Comparison of ENCODE assay signal across 8 cellular contexts in the genomic region with DNA sequence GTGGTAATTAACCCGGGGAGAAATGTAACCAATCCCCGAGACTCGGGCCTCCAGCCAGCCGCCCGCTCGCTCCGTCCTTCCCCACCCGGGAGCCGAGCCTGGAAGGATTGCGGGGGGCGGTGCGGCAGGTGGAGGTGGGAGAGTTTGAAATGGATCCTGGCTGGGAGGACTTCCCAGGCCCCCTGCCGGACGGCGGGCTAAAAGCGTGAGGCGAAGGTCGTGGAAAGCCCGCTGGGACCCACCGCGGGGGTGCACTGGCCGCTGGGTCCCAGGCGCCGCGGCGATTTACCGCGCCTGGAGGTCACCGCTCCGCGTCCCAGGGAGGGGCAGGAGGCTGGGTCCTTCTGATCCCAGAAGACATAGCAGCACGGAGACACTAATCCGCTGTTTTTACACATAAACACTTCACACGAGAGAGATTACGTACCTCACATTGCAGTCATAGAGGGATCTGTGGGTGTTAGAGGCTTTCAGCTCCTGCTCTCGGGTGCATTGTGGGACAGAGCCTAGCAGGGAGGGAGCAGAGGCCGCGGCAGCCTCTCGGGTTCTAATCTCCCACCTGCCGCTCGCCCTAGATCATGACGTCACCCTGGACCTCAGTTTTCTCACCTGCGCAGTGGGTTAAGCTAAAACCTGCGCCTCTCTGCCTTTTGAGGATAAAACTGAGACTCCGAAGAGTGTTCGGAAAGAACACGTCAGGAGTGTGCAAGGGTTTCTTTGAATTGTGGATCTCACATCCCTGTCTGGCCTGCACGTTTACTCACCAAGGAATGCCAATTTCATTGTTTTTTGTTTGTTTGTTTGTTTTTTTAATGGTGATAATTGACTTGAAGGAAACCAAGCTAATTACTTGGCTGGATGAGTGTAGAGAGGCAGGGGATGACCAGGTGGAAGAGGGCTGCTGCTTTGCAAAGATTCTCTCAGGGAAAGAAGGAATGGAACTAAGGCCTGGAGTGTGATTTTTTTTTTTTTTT. TPM values are rescaled to one million over a fixed set of nuclear protein-coding genes. Genes with fewer than 3 reads are reported as not detected.
DNase-seq lines count a peak whose midpoint lies in the region; ATAC-seq, FAIRE-seq and TF ChIP-seq lines count a peak whose summit lies in the region.

No MANE protein-coding gene starts in this region.

- H3K9ac ChIP-seq in HCT116 (ENCODE audit: low read length), result peak overlapping the region; percentile 69
- peak overlapping the region; percentile 72 to 82 for H3K9ac ChIP-seq in colonic mucosa (ENCODE audit: low read depth in 2 of 2, low read length in 2 of 2)

- H3K27ac ChIP-seq in HCT116 (ENCODE audit: low read depth, low read length) (peak overlapping the region; percentile 86), WERI-Rb-1 (peak overlapping the region; percentile 93), colonic mucosa (peak overlapping the region; percentile 94), lung (ENCODE audit: low read depth in 1 of 2, low read length in 1 of 2) (peak overlapping the region; percentile 80 to 95)

- RAD21 ChIA-PET in HCT116 (lab: Charles Lee; ENCODE audit: low non-redundant PET in 1 of 2, low total read pairs in 2 of 2, uncharacterized antibody in 2 of 2, unreplicated experiment in 2 of 2), result no interaction called here

- H2AFZ ChIP-seq in HCT116 (ENCODE audit: low read depth, low read length, poor library complexity, severe bottlenecking), result peak overlapping the region; percentile 98

- peak; percentile 61 for ATAC-seq in HCT116
- ATAC-seq in lung (ENCODE audit: insufficient read depth, low FRiP score), result peak; percentile 51

- H3K4me3 ChIP-seq in HCT116 (replicated peaks in 1 of 2; ENCODE audit: low read depth in 1 of 2, low read length in 2 of 2), result peak overlapping the region; percentile 61 to 68
- H3K4me3 ChIP-seq in WERI-Rb-1 (ENCODE audit: low read depth, low read length), result peak overlapping the region; percentile 70
- peak overlapping the region; percentile 59 for H3K4me3 ChIP-seq in colonic mucosa
- peak overlapping the region; percentile 55 for H3K4me3 ChIP-seq in lung

- TF ChIP-seq RAD21 in HCT116 (IDR thresholded peaks at IDR 0.05; ENCODE audit: low read depth), result no peak

- H3K4me2 ChIP-seq in HCT116 (ENCODE audit: low read length), result peak overlapping the region; percentile 96

- BruUV-seq in HCT116 (replicated peaks; lab: Mats Ljungman, UMichigan), result TSS peak; percentile 95

- H3K27me3 ChIP-seq in HCT116 (ENCODE audit: insufficient read depth, low read length) (no peaks in the 10 kb centered on the region), WERI-Rb-1 (ENCODE audit: insufficient read depth, low read depth, severe bottlenecking) (no peaks in the 10 kb centered on the region), colonic mucosa (no peaks in the 10 kb centered on the region), lung (ENCODE audit: control insufficient read depth, insufficient read depth) (no peaks in the 10 kb centered on the region)

- FAIRE-seq in GM12891 (lab: Jason Lieb, UNC), result peak; percentile 35

- H3K4me1 ChIP-seq in HCT116 (ENCODE audit: control insufficient read depth in 1 of 2, insufficient read depth in 2 of 2, low read length in 2 of 2) (peaks cover 9 to 16% of the 10 kb centered on the region in 2 experiments), colonic mucosa (no peaks in the 10 kb centered on the region), lung (ENCODE audit: control insufficient read depth in 2 of 2, insufficient read depth in 2 of 2, low read length in 2 of 2) (no peaks in the 10 kb centered on the region)

- CTCF ChIA-PET in HCT116 (lab: Charles Lee), result interaction anchor here (1.8 kb wide), 1 partner anchor 21 kb away, joined by 5 read pairs; no protein-coding TSS in a partner anchor

- WGBS in lung, 2 donors, result 8 to 12% methylated on average over 47 to 48 of the region's 48 CpGs

- no peaks in the 10 kb centered on the region for H3K79me2 ChIP-seq in HCT116 (ENCODE audit: insufficient read depth, low read length)

- H3K9me2 ChIP-seq in HCT116 (ENCODE audit: insufficient read depth), result no peaks in the 10 kb centered on the region

- H3K36me3 ChIP-seq in HCT116 (ENCODE audit: control insufficient read depth in 1 of 2, insufficient read depth in 2 of 2, low read length in 2 of 2) (no peaks in the 10 kb centered on the region), WERI-Rb-1 (no peaks in the 10 kb centered on the region), colonic mucosa (no peaks in the 10 kb centered on the region), lung (ENCODE audit: control insufficient read depth in 2 of 2, insufficient read depth in 2 of 2, low read length in 2 of 2) (no peaks in the 10 kb centered on the region)

- peak in 2 of 3 experiments; percentile 30 to 46; a peak in 4 of 6 replicates for TF ChIP-seq CTCF in HCT116 (IDR thresholded peaks at IDR 0.05 in 2 of 3, conservative IDR thresholded peaks at IDR 0.05 in 1 of 3; ENCODE audit: borderline replicate concordance in 1 of 3, insufficient read depth in 1 of 3, low read depth in 2 of 3, low read length in 2 of 3)
- peak; percentile 73 for TF ChIP-seq CTCF in WERI-Rb-1 (IDR thresholded peaks at IDR 0.05; ENCODE audit: low read depth, low read length)
- no peak for TF ChIP-seq CTCF in colonic mucosa (IDR thresholded peaks at IDR 0.05)
- TF ChIP-seq CTCF in lung (IDR thresholded peaks at IDR 0.05; ENCODE audit: control extremely low read depth, extremely low read depth), result no peak

- TF ChIP-seq POLR2A in GM12891 (IDR thresholded peaks at IDR 0.05; ENCODE audit: low read depth, low read length) (no peak), HCT116 (IDR thresholded peaks at IDR 0.05; ENCODE audit: borderline replicate concordance, extremely low read depth, insufficient read depth, insufficient read length) (no peak)

- no peaks in the 10 kb centered on the region for H3K9me3 ChIP-seq in HCT116 (ENCODE audit: control insufficient read depth in 1 of 2, insufficient read depth in 1 of 2, low read depth in 1 of 2, low read length in 2 of 2)
- H3K9me3 ChIP-seq in WERI-Rb-1 (ENCODE audit: severe bottlenecking), result no peaks in the 10 kb centered on the region
- H3K9me3 ChIP-seq in colonic mucosa, result no peaks in the 10 kb centered on the region
- H3K9me3 ChIP-seq in lung (ENCODE audit: control insufficient read depth in 2 of 2, insufficient read depth in 1 of 2, low read length in 1 of 2), result no peaks in the 10 kb centered on the region

- intact Hi-C loops in HCT116 (cut with micrococcal nuclease) (loop anchor here (2.0 kb wide), 1 partner anchor 45 kb away; the partner anchor contains the start of gene ASCL5), colonic mucosa (cut with DNase I) (no loop called here)

- POLR2A ChIA-PET in HCT116 (lab: Charles Lee), result interaction anchor here (1.6 kb wide), 1 partner anchor 12 kb away, joined by 4 read pairs; no protein-coding TSS in a partner anchor

- peak; percentile 57 for DNase-seq in GM12891 (ENCODE audit: insufficient read length, low spot score)
- DNase-seq in HCT116 (ENCODE audit: low read depth, low spot score), result peak; percentile 46
- DNase-seq in NCI-H1092 treated with DMSO at 0.1 percent for 48 hours (lab: John Stamatoyannopoulos, UW), result peak; percentile 75
- DNase-seq in WERI-Rb-1, result peak; percentile 99
- DNase-seq in colonic mucosa, result peak; percentile 61
- no peak for DNase-seq in lung (ENCODE audit: low spot score)
- peak; percentile 49 to 66 for DNase-seq in stimulated activated CD8-positive, alpha-beta memory T cell treated with anti-CD3 and anti-CD28 coated beads, Interleukin-15, amount 100 ng/mL, for 48 hours (ENCODE audit: low read depth in 2 of 2)
- DNase-seq in NCI-H446 (lab: John Stamatoyannopoulos, UW), result no peak

- no peaks in the 10 kb centered on the region for H4K20me1 ChIP-seq in HCT116 (ENCODE audit: insufficient read depth)

TF ChIP-seq in GM12891, 5 proteins besides CTCF, POLR2A, EP300 and RAD21:
- TF ChIP-seq PAX5 (IDR thresholded peaks at IDR 0.05; ENCODE audit: insufficient read depth, low read length, severe bottlenecking) (no peak), POLR2AphosphoS5 (IDR thresholded peaks at IDR 0.05; ENCODE audit: low read depth, low read length) (no peak), SPI1 (IDR thresholded peaks at IDR 0.05; ENCODE audit: low read depth, low read length) (no peak), TAF1 (IDR thresholded peaks at IDR 0.05; ENCODE audit: low read depth, low read length) (no peak), POU2F2 (IDR thresholded peaks at IDR 0.05; ENCODE audit: low read depth, low read length) (no peak)

TF ChIP-seq in HCT116, 20 proteins besides CTCF, POLR2A, EP300 and RAD21:
- TF ChIP-seq EZH2 (IDR thresholded peaks at IDR 0.05) (no peak), CEBPB (IDR thresholded peaks at IDR 0.05; ENCODE audit: low read depth) (no peak), EGR1 (IDR thresholded peaks at IDR 0.05; ENCODE audit: low read depth) (peak; percentile 40; the same call in 1 of the 2 replicates), ZFX (IDR thresholded peaks at IDR 0.05) (0 out of 2 replicates have a peak, but pooled peaks have one; percentile 8)
TF ChIP-seq in HCT116: peak in this region for 2.

RNA-seq across cellular contexts. Expression of gene TMEM9, which starts 17.1 kb away (rescaled TPM):
- 29.8 TPM for polyA plus RNA-seq in GM12891 (2012; ENCODE audit: low read depth, missing spikeins)
- total RNA-seq in HCT116 (2021; ENCODE audit: unreplicated experiment), result 66.3 TPM
- 84.1 and 95.3 TPM in 2 replicates for polyA plus RNA-seq in HCT116 (2012)
- total RNA-seq in colonic mucosa, result 10 to 100 TPM; 35.4 to 38.2 TPM
- 10 to 100 TPM; 73.7 to 89.7 TPM for total RNA-seq in lung
- 10 to 100 TPM; 64.8 to 81.6 TPM for polyA plus RNA-seq in lung

RNA-seq across cellular contexts. Expression of gene IGFN1, which starts 19.3 kb away (rescaled TPM):
- not detected for polyA plus RNA-seq in GM12891 (2012; ENCODE audit: low read depth, missing spikeins)
- total RNA-seq in HCT116 (2021; ENCODE audit: unreplicated experiment) (not detected), colonic mucosa (under 1 TPM; 0.12 to 0.16 TPM), lung (1 to 10 TPM in 1 of 2 donors, under 1 TPM in 1; 0.97 to 2.0 TPM)
- 0.12 and 0.14 TPM in 2 replicates for polyA plus RNA-seq in HCT116 (2012)
- polyA plus RNA-seq in lung, result 1 to 10 TPM in 1 of 2 donors, under 1 TPM in 1; 0.25 to 3.6 TPM

RNA-seq across cellular contexts. Expression of gene ASCL5, which starts 44.4 kb away (rescaled TPM):
- not detected for polyA plus RNA-seq in GM12891 (2012; ENCODE audit: low read depth, missing spikeins)
- 0.15 TPM for total RNA-seq in HCT116 (2021; ENCODE audit: unreplicated experiment)
- polyA plus RNA-seq in HCT116 (2012), result 0.32 and 0.59 TPM in 2 replicates
- not detected for total RNA-seq in colonic mucosa
- total RNA-seq in lung, result under 1 TPM in 1 of 2 donors, not detected in 1; 0.25 TPM
- polyA plus RNA-seq in lung, result under 1 TPM; 0.01 to 0.14 TPM

RNA-seq across cellular contexts. Expression of gene CACNA1S, which starts 59.1 kb away (rescaled TPM):
- polyA plus RNA-seq in GM12891 (2012; ENCODE audit: low read depth, missing spikeins), result not detected
- total RNA-seq in HCT116 (2021; ENCODE audit: unreplicated experiment), result not detected
- 0.03 and 0.04 TPM in 2 replicates for polyA plus RNA-seq in HCT116 (2012)
- total RNA-seq in colonic mucosa, result not detected
- total RNA-seq in lung, result under 1 TPM in 1 of 2 donors, not detected in 1; 0.20 TPM
- under 1 TPM; 0.01 to 0.02 TPM for polyA plus RNA-seq in lung

Comparison
In these comparisons a context has a peak if more than half of its experiments do, and no peak if none do; other contexts are left out.
1. DNase-seq: peak in GM12891 (single experiment), HCT116 (single experiment), NCI-H1092 treated with DMSO at 0.1 percent for 48 hours (single experiment), WERI-Rb-1 (single experiment), colonic mucosa (single experiment) and stimulated activated CD8-positive, alpha-beta memory T cell treated with anti-CD3 and anti-CD28 coated beads, Interleukin-15, amount 100 ng/mL, for 48 hours (2 of 2); none in lung (single experiment) and NCI-H446 (0 of 2).
2. CTCF ChIP-seq: peak in HCT116 (2 of 3) and WERI-Rb-1 (single experiment); none in colonic mucosa (single experiment) and lung (single experiment).
3. Peak in every context shown above with its lines, with median percentiles within 50 percentile points of each other: H3K27ac ChIP-seq and H3K4me3 ChIP-seq.